8 cellular contexts compared by ENCODE assay signal in genomic region chr14:69129264-69129880, GRCh38. TPM values are rescaled to one million over a fixed set of nuclear protein-coding genes. Genes with fewer than 3 reads are reported as not detected.
DNase-seq lines count a peak whose midpoint lies in the region; TF ChIP-seq lines count a peak whose summit lies in the region.

No MANE protein-coding gene starts in this region.

- POLR2A ChIA-PET in AG04450 (lab: Yijun Ruan, JAX) = interaction anchor here (1.0 to 1.2 kb wide), 2 partner anchors 22 to 24 kb away, joined by 3 to 4 read pairs; no protein-coding TSS in a partner anchor

- no peak overlapping the region for H3K4me2 ChIP-seq in SU-DHL-6 (ENCODE audit: low read depth, low read length, poor library complexity, severe bottlenecking)

- no peak for TF ChIP-seq POLR2A in vagina (IDR thresholded peaks at IDR 0.05)

- no peaks in the 10 kb centered on the region for H3K9me3 ChIP-seq in AG04450 (ENCODE audit: control insufficient read depth, insufficient read depth, low read length)
- no peaks in the 10 kb centered on the region for H3K9me3 ChIP-seq in SU-DHL-6 (ENCODE audit: insufficient read depth, low read length)
- H3K9me3 ChIP-seq in cardiac muscle cell (ENCODE audit: low read depth) = no peaks in the 10 kb centered on the region
- H3K9me3 ChIP-seq in vagina = no peaks in the 10 kb centered on the region

- TF ChIP-seq CTCF in AG04450 (IDR thresholded peaks at IDR 0.05; ENCODE audit: low read depth, low read length) = peak; percentile 97
- TF ChIP-seq CTCF in SU-DHL-6 (IDR thresholded peaks at IDR 0.05; ENCODE audit: insufficient read depth, low read length, poor library complexity, severe bottlenecking) = peak; percentile 94
- peak; percentile 95 for TF ChIP-seq CTCF in cardiac muscle cell (IDR thresholded peaks at IDR 0.05; ENCODE audit: low read depth, low read length)
- peak; percentile 70 to 85 (median 74) for TF ChIP-seq CTCF in vagina (IDR thresholded peaks at IDR 0.05)

- CTCF ChIA-PET in AG04450 (lab: Charles Lee) = interaction anchor here (0.5 to 3.7 kb wide), 48 partner anchors 8 to 336 kb away, joined by 3 to 26 read pairs (median 4); partner anchors contain the start of genes ERH and SLC39A9

- H3K4me3 Mint-ChIP-seq in activated naive CD8-positive, alpha-beta T cell treated with anti-CD3 and anti-CD28 coated beads for 36 hours = no peak overlapping the region

- peaks cover 3% of the 10 kb centered on the region for H3K36me3 Mint-ChIP-seq in activated naive CD8-positive, alpha-beta T cell treated with anti-CD3 and anti-CD28 coated beads for 36 hours

- DNase-seq in AG04450 (ENCODE audit: low read depth, low spot score) (peak; percentile 71), GM19240 (ENCODE audit: insufficient read length, low spot score) (peak; percentile 43), NCI-H128 (lab: John Stamatoyannopoulos, UW; ENCODE audit: unreplicated experiment) (peak; percentile 63), cardiac muscle cell (ENCODE audit: low read depth in 1 of 2, low spot score in 1 of 2) (peak; percentile 89 to 94), posterior vena cava (ENCODE audit: low spot score) (peak; percentile 85), vagina (ENCODE audit: extremely low spot score in 2 of 2) (no peak)
- DNase-seq in activated naive CD8-positive, alpha-beta T cell treated with anti-CD3 and anti-CD28 coated beads for 36 hours = peak; percentile 65

- H3K27ac ChIP-seq in AG04450 (ENCODE audit: low read depth, low read length) (peak overlapping the region; percentile 22), SU-DHL-6 (ENCODE audit: low read depth, low read length) (no peak overlapping the region), cardiac muscle cell (peak overlapping the region; percentile 72), vagina (peak overlapping the region; percentile 45)

- H3K9me3 Mint-ChIP-seq in activated naive CD8-positive, alpha-beta T cell treated with anti-CD3 and anti-CD28 coated beads for 36 hours = no peaks in the 10 kb centered on the region

- H3K36me3 ChIP-seq in SU-DHL-6 (ENCODE audit: low read length) = no peaks in the 10 kb centered on the region
- no peaks in the 10 kb centered on the region for H3K36me3 ChIP-seq in cardiac muscle cell
- no peaks in the 10 kb centered on the region for H3K36me3 ChIP-seq in vagina

- peaks cover 66% of the 10 kb centered on the region for H3K4me1 Mint-ChIP-seq in activated naive CD8-positive, alpha-beta T cell treated with anti-CD3 and anti-CD28 coated beads for 36 hours

- peaks cover 56% of the 10 kb centered on the region for H3K79me2 ChIP-seq in SU-DHL-6 (ENCODE audit: insufficient read depth, low read length)

- peaks cover 24% of the 10 kb centered on the region for H4K20me1 ChIP-seq in SU-DHL-6 (ENCODE audit: low read depth, low read length)

- H3K4me3 ChIP-seq in AG04450 (ENCODE audit: low read depth, low read length) (no peak overlapping the region), SU-DHL-6 (ENCODE audit: insufficient read depth, low read length, poor library complexity, severe bottlenecking) (no peak overlapping the region), cardiac muscle cell (no peak overlapping the region), vagina (no peak overlapping the region)

- H3K27ac Mint-ChIP-seq in activated naive CD8-positive, alpha-beta T cell treated with anti-CD3 and anti-CD28 coated beads for 36 hours = peak overlapping the region; percentile 34

- no peak overlapping the region for H2AFZ ChIP-seq in SU-DHL-6 (ENCODE audit: low read depth, low read length, severe bottlenecking)

- H3F3A ChIP-seq in SU-DHL-6 (ENCODE audit: insufficient read depth) = no peaks in the 10 kb centered on the region

- H3K9me2 ChIP-seq in SU-DHL-6 (replicated peaks; ENCODE audit: insufficient read depth, low read length) = no peaks in the 10 kb centered on the region

- H3K27me3 Mint-ChIP-seq in activated naive CD8-positive, alpha-beta T cell treated with anti-CD3 and anti-CD28 coated beads for 36 hours = no peaks in the 10 kb centered on the region

- H3K27me3 ChIP-seq in AG04450 (ENCODE audit: control insufficient read depth, insufficient read depth, low read length) (no peaks in the 10 kb centered on the region), SU-DHL-6 (ENCODE audit: low read length) (no peaks in the 10 kb centered on the region), cardiac muscle cell (no peaks in the 10 kb centered on the region), vagina (no peaks in the 10 kb centered on the region)

- H3K4me1 ChIP-seq in cardiac muscle cell (ENCODE audit: low read depth) (peaks cover 26% of the 10 kb centered on the region), vagina (peaks cover 62% of the 10 kb centered on the region)

- no peak overlapping the region for H3K9ac ChIP-seq in SU-DHL-6 (ENCODE audit: low read length)

- intact Hi-C loops in posterior vena cava (cut with DNase I) (no loop called here), vagina (cut with DNase I) (no loop called here)

RNA-seq across cellular contexts. Expression of gene DCAF5, which starts 23.5 kb away (rescaled TPM):
- polyA plus RNA-seq in AG04450 (2011; rRNA removed) (32.4 and 34.1 TPM in 2 replicates), cardiac muscle cell (58.2 and 73.3 TPM in 2 replicates)
- 36.6 and 41.9 TPM in 2 replicates for polyA minus RNA-seq in AG04450 (2011; rRNA and poly(A)+ RNA removed)
- total RNA-seq in activated naive CD8-positive, alpha-beta T cell treated with anti-CD3 and anti-CD28 coated beads for 36 hours = 10 to 100 TPM; 33.4 to 35.1 TPM
- total RNA-seq in cardiac muscle cell (48.7 and 50.0 TPM in 2 replicates), posterior vena cava (10 to 100 TPM; 42.3 to 50.0 TPM), vagina (48.6 TPM)

Comparison
In these comparisons a context has a peak if more than half of its experiments do, and no peak if none do; other contexts are left out.
1. DNase-seq: peak in AG04450 (single experiment), GM19240 (single experiment), NCI-H128 (single experiment), activated naive CD8-positive, alpha-beta T cell treated with anti-CD3 and anti-CD28 coated beads for 36 hours (single experiment), cardiac muscle cell (2 of 2) and posterior vena cava (single experiment); none in vagina (0 of 2).
2. Peak in every context shown above with its lines, with median percentiles within 50 percentile points of each other: CTCF ChIP-seq.